11 cellular contexts compared by ENCODE assay signal in the genomic region with DNA sequence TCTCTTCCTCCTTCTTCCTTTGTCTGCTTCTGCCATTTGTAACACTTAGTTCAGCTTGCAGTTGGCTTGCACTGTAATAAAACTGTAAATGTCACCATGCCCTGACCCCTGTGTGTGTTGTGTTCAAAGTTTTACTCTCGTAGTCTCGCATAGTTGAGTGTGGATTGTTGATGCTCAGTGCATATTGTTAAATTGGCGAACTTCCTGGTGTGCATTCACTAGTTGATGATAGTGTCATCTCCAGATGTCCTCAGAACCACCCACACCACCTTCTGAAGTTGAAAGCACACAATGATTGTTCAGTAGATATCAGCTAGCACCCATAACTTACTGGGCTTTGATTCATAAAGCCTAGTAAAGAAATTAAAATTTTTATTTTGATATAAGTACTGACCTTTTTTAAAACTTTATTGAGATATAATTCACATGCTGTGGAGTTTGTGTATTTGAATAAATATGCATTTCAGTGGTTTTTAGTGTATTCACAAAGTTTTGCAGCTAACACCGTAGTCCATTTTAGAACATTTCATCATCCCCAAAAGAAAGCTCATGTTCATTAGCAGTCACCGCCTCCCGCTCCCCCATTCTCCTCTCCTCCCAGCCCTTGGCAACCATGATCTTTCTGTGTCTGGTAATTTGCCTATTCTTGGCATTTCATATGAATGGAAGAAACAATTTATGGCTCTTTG. TPM values are rescaled to one million over a fixed set of nuclear protein-coding genes. Genes with fewer than 3 reads are reported as not detected.
A peak's percentile ranks its signal among the peaks of the same experiment; 100 is the strongest.
DNase-seq lines count a peak whose midpoint lies in the region; ATAC-seq and TF ChIP-seq lines count a peak whose summit lies in the region.
"Had no signal": no experiment of that assay in that cellular context is flagged by ENCODE, and none has a peak within 500 bp of the region (broad histone marks: within the 10 kb centered on the region; RNA-seq: fewer than 3 reads in every experiment).

No MANE protein-coding gene starts in this region.

- TF ChIP-seq CTCF in GM10266 (IDR thresholded peaks at IDR 0.05; ENCODE audit: control insufficient read depth, insufficient read depth, low read depth, missing control alignments) (no peak), progenitor cell of endocrine pancreas (IDR thresholded peaks at IDR 0.05; ENCODE audit: unreplicated experiment) (no peak)

- H3K4me3 Mint-ChIP-seq in activated naive CD8-positive, alpha-beta T cell = peak overlapping the region; percentile 31
- H3K4me3 Mint-ChIP-seq in progenitor cell of endocrine pancreas (ENCODE audit: low read depth) = no peak overlapping the region

- DNase-seq in GM10266 (ENCODE audit: extremely low spot score) (peak; percentile 28), progenitor cell of endocrine pancreas (ENCODE audit: low spot score, unreplicated experiment) (no peak), NCI-H2227 (lab: John Stamatoyannopoulos, UW; ENCODE audit: unreplicated experiment) (no peak), NK-92 (lab: John Stamatoyannopoulos, UW; ENCODE audit: unreplicated experiment) (no peak)
- DNase-seq: activated CD4-positive, CD25-positive, alpha-beta regulatory T cell; caudate nucleus; H7; KG1 had no signal

- ATAC-seq in HG03432 (IDR thresholded peaks at IDR 0.05; ENCODE audit: unreplicated experiment) (peak; percentile 37), HG02642 (IDR thresholded peaks at IDR 0.05; ENCODE audit: poor library complexity, unreplicated experiment) (no peak)

- peaks cover 2% of the 10 kb centered on the region for H3K36me3 Mint-ChIP-seq in activated naive CD8-positive, alpha-beta T cell
- peaks cover 11% of the 10 kb centered on the region for H3K36me3 Mint-ChIP-seq in progenitor cell of endocrine pancreas (ENCODE audit: insufficient read depth)

- peak overlapping the region; percentile 68 for H3K27ac Mint-ChIP-seq in activated naive CD8-positive, alpha-beta T cell
- H3K27ac Mint-ChIP-seq in progenitor cell of endocrine pancreas = peak overlapping the region; percentile 89

- H3K9me3 Mint-ChIP-seq in activated naive CD8-positive, alpha-beta T cell (ENCODE audit: low read depth) = no peaks in the 10 kb centered on the region
- no peaks in the 10 kb centered on the region for H3K9me3 Mint-ChIP-seq in progenitor cell of endocrine pancreas (ENCODE audit: low read depth)

- H3K4me1 Mint-ChIP-seq in activated naive CD8-positive, alpha-beta T cell (ENCODE audit: low read depth) = peaks cover 76% of the 10 kb centered on the region
- H3K4me1 Mint-ChIP-seq in progenitor cell of endocrine pancreas (ENCODE audit: low read depth) = peaks cover 45% of the 10 kb centered on the region

- no peaks in the 10 kb centered on the region for H3K27me3 Mint-ChIP-seq in activated naive CD8-positive, alpha-beta T cell
- no peaks in the 10 kb centered on the region for H3K27me3 Mint-ChIP-seq in progenitor cell of endocrine pancreas

RNA-seq across cellular contexts. Expression of a gene that starts 25.0 kb away (rescaled TPM):
- 124 and 139 TPM in 2 replicates for total RNA-seq in progenitor cell of endocrine pancreas
